Comparison of ENCODE assay signal across 15 cellular contexts in genomic region chr3:126958638-126959085, GRCh38.
"Had no signal": no experiment of that assay in that cellular context is flagged by ENCODE, and none has a peak within 500 bp of the region (broad histone marks: within the 10 kb centered on the region; RNA-seq: fewer than 3 reads in every experiment).

No MANE protein-coding gene starts in this region.

- H3K4me3 Mint-ChIP-seq: activated B cell treated with CpG ODN at 0.5 μM for 24 hours; activated CD4-positive, alpha-beta T cell treated with anti-CD3 and anti-CD28 coated beads, Interleukin-2, amount 10 ng/mL, durations not matched to agents 24 days and 14 days; T-cell had no signal

- H3K27me3 Mint-ChIP-seq: activated B cell treated with CpG ODN at 0.5 μM for 24 hours; activated CD4-positive, alpha-beta T cell treated with anti-CD3 and anti-CD28 coated beads, Interleukin-2, amount 10 ng/mL, durations not matched to agents 24 days and 14 days; T-cell had no signal

- DNase-seq: activated B cell treated with CpG ODN at 0.5 μM for 24 hours; activated CD4-positive, alpha-beta T cell treated with anti-CD3 and anti-CD28 coated beads, Interleukin-2, amount 10 ng/mL, durations not matched to agents 24 days and 14 days; activated naive CD4-positive, alpha-beta T cell treated with anti-CD3 and anti-CD28 coated beads, Interleukin-2, amount 50 U/mL, for 16 hours; activated T-cell treated with anti-CD3 and anti-CD28 coated beads for 4 hours; esophagus squamous epithelium; foreskin fibroblast; head of caudate nucleus; stimulated activated CD4-positive, alpha-beta T cell treated with anti-CD3 and anti-CD28 coated beads, Interleukin-1b, Interleukin-23, amount 100 ng/mL, for 48 hours; stimulated activated naive CD4-positive, alpha-beta T cell treated with Interleukin-2 at 50 U/mL for 16 hours; T-cell had no signal

- H3K4me1 Mint-ChIP-seq: T-cell had no signal

- FAIRE-seq: islet of Langerhans had no signal

- H3K27ac ChIP-seq: body of pancreas, esophagus squamous epithelium, neutrophil, upper lobe of left lung had no signal

- H3K9me3 ChIP-seq: body of pancreas, esophagus squamous epithelium, neutrophil, upper lobe of left lung had no signal

- H3K27me3 ChIP-seq: body of pancreas, esophagus squamous epithelium, neutrophil, upper lobe of left lung had no signal

- H3K4me3 ChIP-seq: body of pancreas, esophagus squamous epithelium, upper lobe of left lung had no signal

- H3K36me3 ChIP-seq: esophagus squamous epithelium, neutrophil, upper lobe of left lung had no signal

- ATAC-seq: body of pancreas, T-cell had no signal

- H3K27ac Mint-ChIP-seq: activated B cell treated with CpG ODN at 0.5 μM for 24 hours; activated CD4-positive, alpha-beta T cell treated with anti-CD3 and anti-CD28 coated beads, Interleukin-2, amount 10 ng/mL, durations not matched to agents 24 days and 14 days; activated T-helper 2 cell treated with anti-CD3 and anti-CD28 coated beads, Interferon-gamma antibody, Interleukin-2, Interleukin-4, amounts not matched to agents 10 μg/mL and 5 μg/mL and 100 μg/mL, durations not matched to agents 14 hours and 24 hours and 36 hours; T-cell had no signal

- H3K9me3 Mint-ChIP-seq: activated B cell treated with CpG ODN at 0.5 μM for 24 hours; activated CD4-positive, alpha-beta T cell treated with anti-CD3 and anti-CD28 coated beads, Interleukin-2, amount 10 ng/mL, durations not matched to agents 24 days and 14 days; activated T-helper 2 cell treated with anti-CD3 and anti-CD28 coated beads, Interferon-gamma antibody, Interleukin-2, Interleukin-4, amounts not matched to agents 10 μg/mL and 5 μg/mL and 100 μg/mL, durations not matched to agents 14 hours and 24 hours and 36 hours; T-cell had no signal
